12 cellular contexts compared by ENCODE assay signal in the genomic region with DNA sequence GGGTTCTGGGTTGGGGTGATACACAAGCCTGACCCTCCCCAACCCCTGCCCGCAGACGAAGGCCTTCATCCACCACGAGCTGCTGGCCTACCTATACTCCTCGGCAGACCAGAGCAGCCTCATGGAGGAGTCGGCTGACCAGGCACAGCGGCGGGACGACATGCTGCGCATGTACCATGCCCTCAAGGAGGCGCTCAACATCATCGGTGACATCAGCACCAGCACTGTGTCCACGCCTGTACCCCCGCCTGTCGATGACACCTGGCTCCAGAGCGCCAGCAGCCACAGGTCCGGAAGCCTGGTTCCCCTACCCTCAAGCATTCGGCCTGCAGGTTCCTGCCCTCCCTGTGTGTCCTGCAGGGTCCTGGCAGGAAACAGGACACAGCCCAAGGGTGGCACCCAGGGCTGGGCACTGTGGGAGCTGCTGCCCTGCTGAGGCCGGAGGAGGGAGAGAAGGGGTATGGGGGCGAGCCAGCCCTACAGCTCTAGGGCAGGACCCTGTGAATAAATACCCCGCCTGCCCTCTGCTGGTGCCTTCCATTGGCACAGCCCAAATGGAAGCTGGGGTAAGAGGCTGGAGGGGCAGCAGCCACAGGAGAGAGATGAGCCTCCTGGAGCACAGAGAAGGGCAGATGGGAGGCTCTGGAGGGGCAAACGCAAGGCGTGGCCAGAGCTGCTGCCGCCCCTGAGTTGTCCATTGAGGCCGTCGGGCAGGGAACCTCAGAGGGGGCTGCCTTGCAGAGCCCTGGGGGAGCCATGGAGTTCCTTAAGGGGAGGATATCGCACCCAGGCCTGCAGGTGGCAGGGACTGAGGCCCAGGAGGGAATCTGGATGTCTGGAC. TPM values are rescaled to one million over a fixed set of nuclear protein-coding genes. Genes with fewer than 3 reads are reported as not detected.
A peak's percentile ranks its signal among the peaks of the same experiment; 100 is the strongest.
DNase-seq lines count a peak whose midpoint lies in the region; ATAC-seq and TF ChIP-seq lines count a peak whose summit lies in the region.
"Had no signal": no experiment of that assay in that cellular context is flagged by ENCODE, and none has a peak within 500 bp of the region (broad histone marks: within the 10 kb centered on the region; RNA-seq: fewer than 3 reads in every experiment).

No MANE protein-coding gene starts in this region.

- POLR2A ChIA-PET in activated CD4-positive, alpha-beta T cell treated with anti-CD3 and anti-CD28 coated beads for 36 hours (lab: Charles Lee), result interaction anchor here (0.6 kb wide), 1 partner anchor 262 kb away, joined by 4 read pairs; no protein-coding TSS in a partner anchor

- CTCF ChIA-PET in activated CD4-positive, alpha-beta T cell treated with anti-CD3 and anti-CD28 coated beads for 36 hours (lab: Charles Lee), result interaction anchor here (1.1 to 1.3 kb wide), 3 partner anchors 11 to 112 kb away, joined by 3 to 5 read pairs (median 5); partner anchors contain the start of gene DNM2

- TF ChIP-seq CTCF in osteoblast (IDR thresholded peaks at IDR 0.05; ENCODE audit: extremely low read depth, low read depth, low read length), result no peak

- no peaks in the 10 kb centered on the region for H3K79me2 ChIP-seq in osteoblast (ENCODE audit: insufficient read depth, low read length)

- H3K4me1 Mint-ChIP-seq in activated CD4-positive, alpha-beta T cell treated with anti-CD3 and anti-CD28 coated beads for 36 hours, result no peaks in the 10 kb centered on the region
- no peaks in the 10 kb centered on the region for H3K4me1 Mint-ChIP-seq in activated CD4-positive, alpha-beta T cell treated with anti-CD3 and anti-CD28 coated beads, Interleukin-2, amount 10 ng/mL, durations not matched to agents 24 days and 14 days
- peaks cover 42% of the 10 kb centered on the region for H3K4me1 Mint-ChIP-seq in dendritic cell treated with granulocyte-macrophage colony-stimulating factor and Interleukin-4, amounts not matched to agents 40 ng/mL and 50 ng/mL, for 4 days (ENCODE audit: low read depth)

- DNase-seq in activated CD4-positive, alpha-beta T cell treated with anti-CD3 and anti-CD28 coated beads for 36 hours, result peak; percentile 37
- DNase-seq in activated CD4-positive, alpha-beta T cell treated with anti-CD3 and anti-CD28 coated beads, Interleukin-2, amount 10 ng/mL, durations not matched to agents 24 days and 14 days, result no peak
- DNase-seq in NAMALWA (ENCODE audit: low spot score), result peak; percentile 55
- DNase-seq in osteoblast (ENCODE audit: insufficient read length, low spot score, missing footprints), result peak; percentile 87
- DNase-seq in stimulated activated CD4-positive, alpha-beta T cell treated with anti-CD3 and anti-CD28 coated beads, Interleukin-4, amount 100 ng/mL, for 24 hours, result no peak
- DNase-seq in SHP77 (lab: John Stamatoyannopoulos, UW), result no peak
- DNase-seq in iPS-NIHi7 (ENCODE audit: extremely low spot score), result no peak
- DNase-seq: activated CD4-positive, alpha-beta T cell treated with anti-CD3 and anti-CD28 coated beads for 1 hour; erythroblast had no signal

- H3K36me3 Mint-ChIP-seq in activated CD4-positive, alpha-beta T cell treated with anti-CD3 and anti-CD28 coated beads for 36 hours (ENCODE audit: low read depth), result peaks cover 23% of the 10 kb centered on the region
- peaks cover 30% of the 10 kb centered on the region for H3K36me3 Mint-ChIP-seq in activated CD4-positive, alpha-beta T cell treated with anti-CD3 and anti-CD28 coated beads, Interleukin-2, amount 10 ng/mL, durations not matched to agents 24 days and 14 days (ENCODE audit: low read depth)
- H3K36me3 Mint-ChIP-seq in dendritic cell treated with granulocyte-macrophage colony-stimulating factor and Interleukin-4, amounts not matched to agents 40 ng/mL and 50 ng/mL, for 4 days (ENCODE audit: low read depth), result peaks cover 100% of the 10 kb centered on the region

- H3K36me3 ChIP-seq in osteoblast (ENCODE audit: insufficient read depth, low read length), result peaks cover 55% of the 10 kb centered on the region

- no peaks in the 10 kb centered on the region for H3K27me3 Mint-ChIP-seq in activated CD4-positive, alpha-beta T cell treated with anti-CD3 and anti-CD28 coated beads for 36 hours
- H3K27me3 Mint-ChIP-seq in activated CD4-positive, alpha-beta T cell treated with anti-CD3 and anti-CD28 coated beads, Interleukin-2, amount 10 ng/mL, durations not matched to agents 24 days and 14 days, result no peaks in the 10 kb centered on the region
- H3K27me3 Mint-ChIP-seq in dendritic cell treated with granulocyte-macrophage colony-stimulating factor and Interleukin-4, amounts not matched to agents 40 ng/mL and 50 ng/mL, for 4 days, result no peaks in the 10 kb centered on the region

- H3K9me3 Mint-ChIP-seq in activated CD4-positive, alpha-beta T cell treated with anti-CD3 and anti-CD28 coated beads for 36 hours (ENCODE audit: low read depth), result no peaks in the 10 kb centered on the region
- no peaks in the 10 kb centered on the region for H3K9me3 Mint-ChIP-seq in activated CD4-positive, alpha-beta T cell treated with anti-CD3 and anti-CD28 coated beads, Interleukin-2, amount 10 ng/mL, durations not matched to agents 24 days and 14 days
- H3K9me3 Mint-ChIP-seq in dendritic cell treated with granulocyte-macrophage colony-stimulating factor and Interleukin-4, amounts not matched to agents 40 ng/mL and 50 ng/mL, for 4 days, result no peaks in the 10 kb centered on the region

- H3K4me2 ChIP-seq in osteoblast (ENCODE audit: insufficient read depth, low read length), result no peak overlapping the region

- no peak overlapping the region for H2AFZ ChIP-seq in osteoblast (ENCODE audit: low read length)

- intact Hi-C loops in activated CD4-positive, alpha-beta T cell treated with anti-CD3 and anti-CD28 coated beads for 36 hours (cut with DNase I, micrococcal nuclease), result loop anchor here in 1 of 2 experiments (2.0 kb wide), 1 partner anchor 28 kb away; no protein-coding TSS in a partner anchor
- intact Hi-C loops in activated CD4-positive, alpha-beta T cell treated with anti-CD3 and anti-CD28 coated beads, Interleukin-2, amount 10 ng/mL, durations not matched to agents 24 days and 14 days (cut with micrococcal nuclease), result no loop called here
- intact Hi-C loops in dendritic cell treated with granulocyte-macrophage colony-stimulating factor and Interleukin-4, amounts not matched to agents 40 ng/mL and 50 ng/mL, for 4 days (cut with micrococcal nuclease), result no loop called here

- no peak overlapping the region for H3K27ac ChIP-seq in osteoblast (ENCODE audit: low read depth, low read length)

- no peaks in the 10 kb centered on the region for H3K27me3 ChIP-seq in osteoblast (ENCODE audit: insufficient read depth, low read length)
- H3K27me3 ChIP-seq: adrenal gland had no signal

- H3K4me3 ChIP-seq in osteoblast (ENCODE audit: insufficient read depth, low read length), result no peak overlapping the region
- H3K4me3 ChIP-seq: adrenal gland had no signal

- H4K20me1 ChIP-seq in osteoblast (ENCODE audit: insufficient read depth, low read length), result peaks cover 2% of the 10 kb centered on the region

- H3K4me1 ChIP-seq in osteoblast (ENCODE audit: insufficient read depth, low read length), result no peaks in the 10 kb centered on the region
- H3K4me1 ChIP-seq: adrenal gland had no signal

- H3K9me3 ChIP-seq in osteoblast (ENCODE audit: low read depth, low read length), result no peaks in the 10 kb centered on the region
- H3K9me3 ChIP-seq: adrenal gland had no signal

- no peak overlapping the region for H3K27ac Mint-ChIP-seq in activated CD4-positive, alpha-beta T cell treated with anti-CD3 and anti-CD28 coated beads for 36 hours
- no peak overlapping the region for H3K27ac Mint-ChIP-seq in activated CD4-positive, alpha-beta T cell treated with anti-CD3 and anti-CD28 coated beads, Interleukin-2, amount 10 ng/mL, durations not matched to agents 24 days and 14 days
- peak overlapping the region; percentile 8 for H3K27ac Mint-ChIP-seq in dendritic cell treated with granulocyte-macrophage colony-stimulating factor and Interleukin-4, amounts not matched to agents 40 ng/mL and 50 ng/mL, for 4 days

- peak; percentile 49 for ATAC-seq in activated CD4-positive, alpha-beta T cell treated with anti-CD3 and anti-CD28 coated beads for 36 hours

- H3K4me3 Mint-ChIP-seq in activated CD4-positive, alpha-beta T cell treated with anti-CD3 and anti-CD28 coated beads for 36 hours, result no peak overlapping the region
- no peak overlapping the region for H3K4me3 Mint-ChIP-seq in activated CD4-positive, alpha-beta T cell treated with anti-CD3 and anti-CD28 coated beads, Interleukin-2, amount 10 ng/mL, durations not matched to agents 24 days and 14 days
- no peak overlapping the region for H3K4me3 Mint-ChIP-seq in dendritic cell treated with granulocyte-macrophage colony-stimulating factor and Interleukin-4, amounts not matched to agents 40 ng/mL and 50 ng/mL, for 4 days

RNA-seq across cellular contexts. Expression of gene TMED1, which starts 6.8 kb away (rescaled TPM):
- total RNA-seq in activated CD4-positive, alpha-beta T cell treated with anti-CD3 and anti-CD28 coated beads for 36 hours, result 10 to 100 TPM in 1 of 2 experiments, 1 to 10 TPM in 1; 8.7 to 15.3 TPM
- 17.6 and 22.4 TPM in 2 replicates for total RNA-seq in activated CD4-positive, alpha-beta T cell treated with anti-CD3 and anti-CD28 coated beads, Interleukin-2, amount 10 ng/mL, durations not matched to agents 24 days and 14 days
- 39.2 and 43.1 TPM in 2 replicates for total RNA-seq in osteoblast

RNA-seq across cellular contexts. Expression of gene C19orf38, which starts 19.0 kb away (rescaled TPM):
- total RNA-seq in activated CD4-positive, alpha-beta T cell treated with anti-CD3 and anti-CD28 coated beads for 36 hours, result 1 to 10 TPM; 2.7 to 3.6 TPM
- 2.7 and 3.6 TPM in 2 replicates for total RNA-seq in activated CD4-positive, alpha-beta T cell treated with anti-CD3 and anti-CD28 coated beads, Interleukin-2, amount 10 ng/mL, durations not matched to agents 24 days and 14 days
- total RNA-seq in osteoblast, result under 0.01 and 0.29 TPM in 2 replicates
- total RNA-seq: pulmonary artery endothelial cell had no signal

RNA-seq across cellular contexts. Expression of gene CARM1, which starts 42.2 kb away (rescaled TPM):
- 10 to 100 TPM; 82.3 to 96.8 TPM for total RNA-seq in activated CD4-positive, alpha-beta T cell treated with anti-CD3 and anti-CD28 coated beads for 36 hours
- total RNA-seq in activated CD4-positive, alpha-beta T cell treated with anti-CD3 and anti-CD28 coated beads, Interleukin-2, amount 10 ng/mL, durations not matched to agents 24 days and 14 days, result 92.4 and 93.7 TPM in 2 replicates
- 33.7 and 41.0 TPM in 2 replicates for total RNA-seq in osteoblast

Comparison
In these comparisons a context has a peak if more than half of its experiments do, and no peak if none do; other contexts are left out.
1. DNase-seq: peak in activated CD4-positive, alpha-beta T cell treated with anti-CD3 and anti-CD28 coated beads for 36 hours (single experiment), NAMALWA (single experiment) and osteoblast (single experiment); none in activated CD4-positive, alpha-beta T cell treated with anti-CD3 and anti-CD28 coated beads, Interleukin-2, amount 10 ng/mL, durations not matched to agents 24 days and 14 days (single experiment), stimulated activated CD4-positive, alpha-beta T cell treated with anti-CD3 and anti-CD28 coated beads, Interleukin-4, amount 100 ng/mL, for 24 hours (single experiment), SHP77 (0 of 2) and iPS-NIHi7 (single experiment).